In genomic region chr3:159733194-159733860, GRCh38 we compare ENCODE assay signal across 10 cellular contexts.
DNase-seq lines count a peak whose midpoint lies in the region; ATAC-seq, FAIRE-seq and TF ChIP-seq lines count a peak whose summit lies in the region.
"Had no signal": no experiment of that assay in that cellular context is flagged by ENCODE, and none has a peak within 500 bp of the region (broad histone marks: within the 10 kb centered on the region; RNA-seq: fewer than 3 reads in every experiment).

No MANE protein-coding gene starts in this region.

- H3K4me1 ChIP-seq in SJSA1 (replicated peaks), result peaks cover 30% of the 10 kb centered on the region
- H3K4me1 ChIP-seq in trophoblast cell (ENCODE audit: control insufficient read depth in 1 of 2, insufficient read depth in 2 of 2, low read length in 2 of 2), result peaks cover 12% of the 10 kb centered on the region in 2 experiments
- no peaks in the 10 kb centered on the region for H3K4me1 ChIP-seq in testis
- no peaks in the 10 kb centered on the region for H3K4me1 ChIP-seq in HepG2 (ENCODE audit: insufficient read depth, low read length)

- H3K36me3 ChIP-seq in SJSA1, result no peaks in the 10 kb centered on the region
- no peaks in the 10 kb centered on the region for H3K36me3 ChIP-seq in trophoblast cell (ENCODE audit: control insufficient read depth in 1 of 2, insufficient read depth in 2 of 2, low read length in 2 of 2)
- no peaks in the 10 kb centered on the region for H3K36me3 ChIP-seq in testis (ENCODE audit: low read depth, missing control alignments)
- H3K36me3 ChIP-seq in HepG2 (replicated peaks in 1 of 2; ENCODE audit: control insufficient read depth in 1 of 2, insufficient read depth in 2 of 2, low read length in 2 of 2), result no peaks in the 10 kb centered on the region

- H3K27me3 ChIP-seq in SJSA1 (replicated peaks) (no peaks in the 10 kb centered on the region), trophoblast cell (ENCODE audit: insufficient read depth, low read length) (no peaks in the 10 kb centered on the region), testis (no peaks in the 10 kb centered on the region), HepG2 (ENCODE audit: control insufficient read depth in 1 of 2, insufficient read depth in 2 of 2, low read length in 2 of 2) (no peaks in the 10 kb centered on the region; a peak in 1 of 5 replicates)

- in situ Hi-C loops in HepG2 (cut with HindIII; ENCODE audit: extremely low pct_ligation_motif_present, low pct_unique_long_range_greater_than_20kb), result no loop called here

- DNase-seq in EH (ENCODE audit: low read depth), result peak; percentile 92
- DNase-seq in SJSA1 (ENCODE audit: low read depth in 1 of 2, low spot score in 2 of 2), result peak in 1 of 2 experiments; percentile 81
- DNase-seq in fibroblast of peridontal ligament (ENCODE audit: extremely low read depth), result peak; percentile 71
- no peak for DNase-seq in trophoblast cell
- no peak for DNase-seq in NCI-H526 treated with DMSO at 0.1 percent for 48 hours (lab: John Stamatoyannopoulos, UW)
- DNase-seq in testis, result no peak
- DNase-seq in SKM-1 (lab: John Stamatoyannopoulos, UW; ENCODE audit: unreplicated experiment), result no peak
- no peak for DNase-seq in HepG2 (ENCODE audit: low spot score)
- DNase-seq: RPMI8226 had no signal

- CTCF ChIA-PET in HepG2 (lab: Yijun Ruan, JAX; ENCODE audit: low intra/inter-chr PET ratio, low total read pairs), result no interaction called here

- H4K8ac ChIP-seq in trophoblast cell (ENCODE audit: low read depth, low read length), result no peak overlapping the region

- TF ChIP-seq EP300 in HepG2 (IDR thresholded peaks at IDR 0.05; ENCODE audit: low read depth in 2 of 2, low read length in 2 of 2) (no peak), HepG2 (CRISPR knock-in tag; IDR thresholded peaks at IDR 0.05; ENCODE audit: borderline replicate concordance) (no peak)

- H4K91ac ChIP-seq in trophoblast cell (ENCODE audit: low read depth, low read length), result no peak overlapping the region

- no peak overlapping the region for H3K23ac ChIP-seq in trophoblast cell (ENCODE audit: low read length)

- H3K4me3 ChIP-seq in SJSA1 (peak overlapping the region; percentile 18), trophoblast cell (ENCODE audit: low read depth, low read length) (no peak overlapping the region), testis (no peak overlapping the region), HepG2 (replicated peaks in 1 of 3; ENCODE audit: insufficient read depth in 1 of 3, low read depth in 2 of 3, low read length in 3 of 3) (no peak overlapping the region)

- H3K9me3 ChIP-seq in SJSA1 (replicated peaks), result no peaks in the 10 kb centered on the region
- H3K9me3 ChIP-seq in trophoblast cell (ENCODE audit: insufficient read depth, low read depth, low read length), result no peaks in the 10 kb centered on the region
- no peaks in the 10 kb centered on the region for H3K9me3 ChIP-seq in testis
- H3K9me3 ChIP-seq in HepG2 (ENCODE audit: low read length), result no peaks in the 10 kb centered on the region

- TF ChIP-seq RAD21 in HepG2 (CRISPR knock-in tag; IDR thresholded peaks at IDR 0.05), result no peak

- intact Hi-C loops in testis (cut with DNase I; ENCODE audit: low total_unique reads), result no loop called here
- intact Hi-C loops in HepG2 (cut with micrococcal nuclease; ENCODE audit: unreplicated experiment), result no loop called here

- H2BK5ac ChIP-seq in trophoblast cell (ENCODE audit: low read depth, low read length, poor library complexity), result no peak overlapping the region

- no peak overlapping the region for H4K12ac ChIP-seq in trophoblast cell (ENCODE audit: low read depth, low read length)

- no peak overlapping the region for H3K4ac ChIP-seq in trophoblast cell (ENCODE audit: low read depth, low read length)

- no peak overlapping the region for H2BK12ac ChIP-seq in trophoblast cell (ENCODE audit: low read length)

- peak overlapping the region; percentile 79 for H3K4me2 ChIP-seq in trophoblast cell (ENCODE audit: low read length)
- no peak overlapping the region for H3K4me2 ChIP-seq in HepG2 (ENCODE audit: low read depth, low read length)

- no peak for ATAC-seq in HepG2

- H2AFZ ChIP-seq in trophoblast cell (ENCODE audit: insufficient read depth, low read length, poor library complexity) (no peak overlapping the region), HepG2 (ENCODE audit: low read length) (no peak overlapping the region)

- H3K79me2 ChIP-seq in trophoblast cell (ENCODE audit: control insufficient read depth, insufficient read depth, low read length, poor library complexity) (peaks cover 2% of the 10 kb centered on the region), HepG2 (ENCODE audit: insufficient read depth, low read length) (no peaks in the 10 kb centered on the region)

- H3K18ac ChIP-seq in trophoblast cell (ENCODE audit: low read length), result no peak overlapping the region

- H2BK120ac ChIP-seq in trophoblast cell (ENCODE audit: insufficient read depth, low read length, poor library complexity), result no peak overlapping the region

- H3K27ac ChIP-seq in SJSA1 (peak overlapping the region; percentile 76), trophoblast cell (ENCODE audit: low read depth, low read length) (peak overlapping the region; percentile 92), testis (no peak overlapping the region), HepG2 (ENCODE audit: extremely low read length, insufficient read depth, low read length) (no peak overlapping the region)

- TF ChIP-seq CTCF in testis (IDR thresholded peaks at IDR 0.05), result no peak
- TF ChIP-seq CTCF in HepG2 (CRISPR knock-in tag; IDR thresholded peaks at IDR 0.05), result no peak

- no CpG with 5 or more reads among the region's 5 CpGs for WGBS in trophoblast cell (ENCODE audit: extremely low coverage, insufficient coverage, insufficient read length)
- 62 to 68% methylated on average over 5 of the region's 5 CpGs for WGBS in testis, 2 donors
- 36% methylated on average over 5 of the region's 5 CpGs for WGBS in HepG2 (ENCODE audit: low lambda C conversion rate)

- POLR2A ChIA-PET in HepG2 (lab: Yijun Ruan, JAX), result no interaction called here

- H3K14ac ChIP-seq in trophoblast cell (ENCODE audit: low read length), result no peak overlapping the region

- no peak for FAIRE-seq in HepG2 (lab: Jason Lieb, UNC)
- FAIRE-seq: colon had no signal

- H3K79me1 ChIP-seq in trophoblast cell (ENCODE audit: low read length), result peaks cover 13% of the 10 kb centered on the region

- no peak overlapping the region for H2AK5ac ChIP-seq in trophoblast cell (ENCODE audit: low read length)

- H3K9ac ChIP-seq in trophoblast cell (ENCODE audit: low read length) (no peak overlapping the region), HepG2 (ENCODE audit: insufficient read depth, low read depth, low read length) (no peak overlapping the region)

- TF ChIP-seq POLR2A in testis (IDR thresholded peaks at IDR 0.05) (no peak), HepG2 (IDR thresholded peaks at IDR 0.05; ENCODE audit: insufficient read depth in 1 of 2, low read depth in 2 of 2, low read length in 2 of 2) (no peak)

- no peaks in the 10 kb centered on the region for H4K20me1 ChIP-seq in HepG2 (ENCODE audit: insufficient read depth, low read length)

- BruUV-seq in HepG2 (replicated peaks; lab: Mats Ljungman, UMichigan), result no TSS peak

TF ChIP-seq in HepG2, 621 proteins besides CTCF, POLR2A, EP300 and RAD21:
- TF ChIP-seq ZNF629 (CRISPR knock-in tag; conservative IDR thresholded peaks at IDR 0.05) (no peak), SMYD3 (CRISPR knock-in tag; IDR thresholded peaks at IDR 0.05) (no peak), NR0B2 (CRISPR knock-in tag; IDR thresholded peaks at IDR 0.05) (no peak), KDM3A (CRISPR knock-in tag; IDR thresholded peaks at IDR 0.05; ENCODE audit: low read depth) (no peak), ZNF24 (IDR thresholded peaks at IDR 0.05) (no peak), IKZF5 (CRISPR knock-in tag; IDR thresholded peaks at IDR 0.05) (no peak), RBM39 (IDR thresholded peaks at IDR 0.05; ENCODE audit: low read depth, low read length, poor library complexity, severe bottlenecking) (no peak), MLLT10 (CRISPR knock-in tag; IDR thresholded peaks at IDR 0.05) (no peak), RFX3 (CRISPR knock-in tag; IDR thresholded peaks at IDR 0.05) (no peak), GLMP (CRISPR knock-in tag; IDR thresholded peaks at IDR 0.05; ENCODE audit: borderline replicate concordance) (no peak), NFKBIZ (CRISPR knock-in tag; IDR thresholded peaks at IDR 0.05) (no peak), TOPORS (CRISPR knock-in tag; IDR thresholded peaks at IDR 0.05) (no peak), ZNF768 (CRISPR knock-in tag; IDR thresholded peaks at IDR 0.05) (no peak)

Comparison
In these comparisons a context has a peak if more than half of its experiments do, and no peak if none do; other contexts are left out.
1. DNase-seq: peak in EH (single experiment) and fibroblast of peridontal ligament (single experiment); none in trophoblast cell (0 of 2), NCI-H526 treated with DMSO at 0.1 percent for 48 hours (single experiment), testis (single experiment), SKM-1 (single experiment) and HepG2 (single experiment).
2. H3K27ac ChIP-seq: peak in SJSA1 (single experiment) and trophoblast cell (single experiment); none in testis (0 of 2) and HepG2 (single experiment).